Comparison of ENCODE assay signal across 10 cellular contexts in the genomic region with DNA sequence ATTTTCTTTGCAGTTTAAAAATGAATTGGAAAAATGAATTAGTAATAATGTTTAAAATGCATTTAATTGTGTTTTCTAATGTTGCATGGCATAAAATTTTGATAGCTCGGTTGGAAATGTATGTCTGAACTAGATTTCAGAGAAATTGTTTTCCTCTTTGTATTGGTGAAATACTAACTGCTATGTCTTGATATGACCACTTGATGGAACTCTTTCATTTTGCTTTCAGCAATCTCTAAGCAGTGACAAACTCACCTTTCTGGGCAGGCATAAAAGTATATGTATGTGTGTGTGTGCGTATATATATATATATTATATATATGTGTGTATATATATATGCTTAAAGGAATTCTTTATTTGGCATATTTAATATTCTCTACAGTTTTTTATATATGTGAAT.
DNase-seq lines count a peak whose midpoint lies in the region; ATAC-seq and TF ChIP-seq lines count a peak whose summit lies in the region.
"Had no signal": no experiment of that assay in that cellular context is flagged by ENCODE, and none has a peak within 500 bp of the region (broad histone marks: within the 10 kb centered on the region; RNA-seq: fewer than 3 reads in every experiment).

No MANE protein-coding gene starts in this region.

- H3K9me3 ChIP-seq in cardiac muscle cell (ENCODE audit: low read depth) (no peaks in the 10 kb centered on the region), OCI-LY7 (ENCODE audit: low read length) (no peaks in the 10 kb centered on the region), fibroblast of lung (ENCODE audit: control insufficient read depth, insufficient read depth, low read depth, low read length) (no peaks in the 10 kb centered on the region)
- no peaks in the 10 kb centered on the region for H3K9me3 ChIP-seq in effector memory CD4-positive, alpha-beta T cell (ENCODE audit: control insufficient read depth, low read length)
- H3K9me3 ChIP-seq: tibial artery had no signal

- no peak overlapping the region for H3K9ac ChIP-seq in fibroblast of lung (ENCODE audit: insufficient read depth, low read length)

- H3K79me2 ChIP-seq in OCI-LY7 (ENCODE audit: insufficient read depth, low read depth, low read length) (no peaks in the 10 kb centered on the region), fibroblast of lung (ENCODE audit: control insufficient read depth, insufficient read depth, low read length) (no peaks in the 10 kb centered on the region)

- no peak overlapping the region for H3K4me3 ChIP-seq in cardiac muscle cell
- no peak overlapping the region for H3K4me3 ChIP-seq in OCI-LY7 (ENCODE audit: low read depth, low read length, poor library complexity, severe bottlenecking)
- no peak overlapping the region for H3K4me3 ChIP-seq in fibroblast of lung (replicated peaks in 1 of 4; ENCODE audit: control extremely low read depth in 1 of 4, insufficient read depth in 1 of 4, low read depth in 3 of 4, low read length in 4 of 4)
- no peak overlapping the region for H3K4me3 ChIP-seq in effector memory CD4-positive, alpha-beta T cell (ENCODE audit: insufficient read depth, low read depth, low read length, poor library complexity, severe bottlenecking)
- H3K4me3 ChIP-seq: tibial artery had no signal

- intact Hi-C loops in Right ventricle myocardium superior (cut with DNase I), result no loop called here
- intact Hi-C loops in OCI-LY7 (cut with micrococcal nuclease; ENCODE audit: unreplicated experiment), result no loop called here

- ATAC-seq in Right ventricle myocardium superior (ENCODE audit: poor library complexity) (no peak), GM18519 (IDR thresholded peaks at IDR 0.05; ENCODE audit: low FRiP score, unreplicated experiment) (no peak)

- H2AFZ ChIP-seq in OCI-LY7 (ENCODE audit: low read length) (no peak overlapping the region), fibroblast of lung (ENCODE audit: low read length) (no peak overlapping the region)

- H3K9me2 ChIP-seq in OCI-LY7 (ENCODE audit: insufficient read depth, low read length), result no peaks in the 10 kb centered on the region

- H3K27me3 ChIP-seq in cardiac muscle cell, result no peaks in the 10 kb centered on the region
- H3K27me3 ChIP-seq in fibroblast of lung (ENCODE audit: control insufficient read depth, insufficient read depth, low read length), result no peaks in the 10 kb centered on the region
- H3K27me3 ChIP-seq in effector memory CD4-positive, alpha-beta T cell (replicated peaks; ENCODE audit: control insufficient read depth, insufficient read depth, low read length, poor library complexity, severe bottlenecking), result no peaks in the 10 kb centered on the region
- H3K27me3 ChIP-seq: tibial artery had no signal

- H4K20me1 ChIP-seq in OCI-LY7 (ENCODE audit: insufficient read depth, low read length) (no peaks in the 10 kb centered on the region), fibroblast of lung (ENCODE audit: control insufficient read depth, extremely low read depth, insufficient read depth, low read length) (no peaks in the 10 kb centered on the region)

- DNase-seq in cardiac muscle cell (ENCODE audit: low read depth in 1 of 2, low spot score in 1 of 2) (peak; percentile 6 to 29), Right ventricle myocardium superior (no peak), OCI-LY7 (ENCODE audit: low spot score) (peak; percentile 3), fibroblast of lung (ENCODE audit: low read depth in 2 of 2) (peak; percentile 27 to 68), superior temporal gyrus (ENCODE audit: extremely low spot score) (peak; percentile 39), NCI-H446 treated with DMSO at 0.1 percent for 48 hours (lab: John Stamatoyannopoulos, UW) (no peak)
- no peak for DNase-seq in effector memory CD4-positive, alpha-beta T cell
- DNase-seq: NCI-H2029 treated with DMSO at 0.1 percent for 48 hours, tibial artery had no signal

- CTCF ChIA-PET in OCI-LY7 (lab: Charles Lee; ENCODE audit: unreplicated experiment), result no interaction called here

- no peaks in the 10 kb centered on the region for H3K4me1 ChIP-seq in cardiac muscle cell (ENCODE audit: low read depth)
- H3K4me1 ChIP-seq in OCI-LY7 (ENCODE audit: insufficient read depth, low read length, poor library complexity, severe bottlenecking), result no peaks in the 10 kb centered on the region
- no peaks in the 10 kb centered on the region for H3K4me1 ChIP-seq in fibroblast of lung (ENCODE audit: control insufficient read depth, extremely low read depth, insufficient read depth, low read length)
- H3K4me1 ChIP-seq in effector memory CD4-positive, alpha-beta T cell (ENCODE audit: control insufficient read depth, insufficient read depth, low read length, poor library complexity, severe bottlenecking), result no peaks in the 10 kb centered on the region
- H3K4me1 ChIP-seq: tibial artery had no signal

- H3K4me2 ChIP-seq in OCI-LY7 (ENCODE audit: low read length), result no peak overlapping the region
- H3K4me2 ChIP-seq in fibroblast of lung (ENCODE audit: extremely low read depth, insufficient read depth, low read length), result no peak overlapping the region

- H3K36me3 ChIP-seq in cardiac muscle cell (no peaks in the 10 kb centered on the region), OCI-LY7 (ENCODE audit: insufficient read depth, low read length) (no peaks in the 10 kb centered on the region), fibroblast of lung (ENCODE audit: control insufficient read depth, insufficient read depth, low read length) (no peaks in the 10 kb centered on the region)
- H3K36me3 ChIP-seq in effector memory CD4-positive, alpha-beta T cell (ENCODE audit: control insufficient read depth, insufficient read depth, low read length), result no peaks in the 10 kb centered on the region
- H3K36me3 ChIP-seq: tibial artery had no signal

- peak; percentile 18 for TF ChIP-seq CTCF in cardiac muscle cell (IDR thresholded peaks at IDR 0.05; ENCODE audit: low read depth, low read length)
- peak; percentile 63 for TF ChIP-seq CTCF in OCI-LY7 (conservative IDR thresholded peaks at IDR 0.05; ENCODE audit: low read length)
- TF ChIP-seq CTCF in fibroblast of lung (conservative IDR thresholded peaks at IDR 0.05 in 1 of 2, IDR thresholded peaks at IDR 0.05 in 1 of 2; ENCODE audit: low read depth in 1 of 2, low read length in 2 of 2), result peak; percentile 30 to 62

- no peak overlapping the region for H3K27ac ChIP-seq in cardiac muscle cell
- H3K27ac ChIP-seq in OCI-LY7 (ENCODE audit: low read depth, low read length, poor library complexity, severe bottlenecking), result no peak overlapping the region
- H3K27ac ChIP-seq in fibroblast of lung (ENCODE audit: insufficient read depth, low read length), result no peak overlapping the region
- no peak overlapping the region for H3K27ac ChIP-seq in effector memory CD4-positive, alpha-beta T cell (ENCODE audit: insufficient read depth, low read length, poor library complexity, severe bottlenecking)
- H3K27ac ChIP-seq: tibial artery had no signal

- no TSS peak for BruUV-seq in OCI-LY7 (replicated peaks; lab: Mats Ljungman, UMichigan)

- POLR2A ChIA-PET in OCI-LY7 (lab: Charles Lee), result interaction anchor here (0.7 kb wide), 2 partner anchors 89 to 154 kb away, joined by 3 to 4 read pairs; no protein-coding TSS in a partner anchor

Comparison
In these comparisons a context has a peak if more than half of its experiments do, and no peak if none do; other contexts are left out.
1. DNase-seq: peak in cardiac muscle cell (2 of 2), OCI-LY7 (single experiment), fibroblast of lung (2 of 2) and superior temporal gyrus (single experiment); none in Right ventricle myocardium superior (single experiment), effector memory CD4-positive, alpha-beta T cell (0 of 3) and NCI-H446 treated with DMSO at 0.1 percent for 48 hours (single experiment).
2. Peak in every context shown above with its lines, with median percentiles within 50 percentile points of each other: CTCF ChIP-seq.